27 cellular contexts compared by ENCODE assay signal in genomic region chr2:183081908-183082307, GRCh38. TPM values are rescaled to one million over a fixed set of nuclear protein-coding genes. Genes with fewer than 3 reads are reported as not detected.
DNase-seq lines count a peak whose midpoint lies in the region; ATAC-seq and TF ChIP-seq lines count a peak whose summit lies in the region.
"Had no signal": no experiment of that assay in that cellular context is flagged by ENCODE, and none has a peak within 500 bp of the region (broad histone marks: within the 10 kb centered on the region; RNA-seq: fewer than 3 reads in every experiment).

No MANE protein-coding gene starts in this region.

- ATAC-seq in SK-N-SH treated with all-trans-retinoic acid at 6 μM for 48 hours, result no peak
- ATAC-seq in GM21529 (IDR thresholded peaks at IDR 0.05; ENCODE audit: unreplicated experiment), result no peak
- ATAC-seq: activated T-helper 17 cell treated with anti-CD3 and anti-CD28 coated beads, Interleukin-2, amount 50 U/mL, for 72 hours; body of pancreas; GM12878; left colon; stimulated activated memory B cell treated with anti-CD40 and anti-IgM and Interleukin-4, amounts not matched to agents 10 μg/mL and 1 μg/mL and 100 μg/mL, for 72 hours had no signal

- 44 to 60% (median 54%) methylated on average over 1 of the region's 1 CpG for WGBS in adrenal gland, 4 donors

- intact Hi-C loops in dorsolateral prefrontal cortex (cut with DNase I) (no loop called here), adrenal gland (cut with DNase I) (no loop called here)

- CTCF ChIA-PET in HEK293 (lab: Yijun Ruan, JAX), result no interaction called here

- H3K36me3 ChIP-seq in HEK293 (ENCODE audit: control insufficient read depth in 2 of 2, insufficient read depth in 1 of 2, low read length in 2 of 2) (no peaks in the 10 kb centered on the region), adrenal gland (replicated peaks in 1 of 2) (no peaks in the 10 kb centered on the region)
- H3K36me3 ChIP-seq: thoracic aorta had no signal

- POLR2A ChIA-PET in HEK293 (lab: Yijun Ruan, JAX), result interaction anchor here (0.7 kb wide), 1 partner anchor 30 kb away, joined by 3 read pairs; no protein-coding TSS in a partner anchor

- H3K27me3 ChIP-seq in dorsolateral prefrontal cortex, result no peaks in the 10 kb centered on the region
- no peaks in the 10 kb centered on the region for H3K27me3 ChIP-seq in adrenal gland
- H3K27me3 ChIP-seq: body of pancreas had no signal

- DNase-seq in Ammon's horn (ENCODE audit: low spot score), result peak; percentile 75
- DNase-seq in dorsolateral prefrontal cortex, result peak in 6 of 10 donors; percentile 19 to 73 (median 52)
- DNase-seq in occipital lobe (lab: John Stamatoyannopoulos, UW), result peak; percentile 51
- no peak for DNase-seq in adrenal gland
- DNase-seq: activated naive CD8-positive, alpha-beta T cell treated with anti-CD3 and anti-CD28 coated beads for 36 hours; AML-193; body of pancreas; DMS79 treated with DMSO at 0.1 percent for 48 hours; endodermal cell; HFFc6; left colon; midbrain; NCI-H187 treated with DMSO at 0.1 percent for 48 hours; NCI-H2227 treated with DMSO at 0.1 percent for 48 hours; SHP77 treated with DMSO at 0.1 percent for 48 hours; small intestine; stimulated activated CD4-positive, alpha-beta T cell treated with anti-CD3 and anti-CD28 coated beads, Interleukin-2, amount 100 ng/mL, for 24 hours; T-helper 1 cell had no signal

- H3K4me1 ChIP-seq in HEK293 (ENCODE audit: control insufficient read depth, insufficient read depth, low read length), result peaks cover 5% of the 10 kb centered on the region; the same call in 1 of the 2 replicates
- H3K4me1 ChIP-seq in adrenal gland (replicated peaks in 1 of 2), result peaks cover 4 to 6% of the 10 kb centered on the region in 2 donors

- H3K4me3 ChIP-seq in HEK293 (ENCODE audit: low read depth, low read length), result no peak overlapping the region
- no peak overlapping the region for H3K4me3 ChIP-seq in dorsolateral prefrontal cortex
- no peak overlapping the region for H3K4me3 ChIP-seq in adrenal gland
- H3K4me3 ChIP-seq: body of pancreas, GM12878, heart left ventricle, thoracic aorta had no signal

- H3K9me3 ChIP-seq in HEK293 (ENCODE audit: control insufficient read depth, insufficient read depth, low read depth, low read length) (no peaks in the 10 kb centered on the region), adrenal gland (replicated peaks in 1 of 3) (no peaks in the 10 kb centered on the region)
- H3K9me3 ChIP-seq: body of pancreas, heart left ventricle, thoracic aorta had no signal

- no peak overlapping the region for H3K27ac ChIP-seq in HEK293 (ENCODE audit: extremely low read depth, low read depth, low read length)
- H3K27ac ChIP-seq in dorsolateral prefrontal cortex, result peak overlapping the region in 9 of 59 donors; percentile 9 to 63 (median 39)
- H3K27ac ChIP-seq in adrenal gland, result no peak overlapping the region
- H3K27ac ChIP-seq: body of pancreas, KMS-11, thoracic aorta had no signal

- TF ChIP-seq POLR2A in adrenal gland (IDR thresholded peaks at IDR 0.05), result no peak

- TF ChIP-seq CTCF in HEK293 (tag by site-specific recombination; IDR thresholded peaks at IDR 0.05), result no peak
- no peak for TF ChIP-seq CTCF in dorsolateral prefrontal cortex (IDR thresholded peaks at IDR 0.05 in 54 of 56, conservative IDR thresholded peaks at IDR 0.05 in 2 of 56; ENCODE audit: low read depth in 1 of 56, partially characterized antibody in 56 of 56)
- no peak for TF ChIP-seq CTCF in adrenal gland (IDR thresholded peaks at IDR 0.05)

TF ChIP-seq in HEK293, 187 proteins besides CTCF, POLR2A, EP300 and RAD21:
- TF ChIP-seq ZFHX2 (tag by site-specific recombination; conservative IDR thresholded peaks at IDR 0.05) (peak; percentile 45), EGR2 (tag by site-specific recombination; IDR thresholded peaks at IDR 0.05; ENCODE audit: low read depth) (peak; percentile 31; the same call in 1 of the 2 replicates), PRDM6 (tag by site-specific recombination; IDR thresholded peaks at IDR 0.05) (0 out of 2 replicates have a peak, but pooled peaks have one; percentile 29), ZNF654 (tag by site-specific recombination; IDR thresholded peaks at IDR 0.05; ENCODE audit: low read depth) (no peak), ZNF266 (tag by site-specific recombination; IDR thresholded peaks at IDR 0.05; ENCODE audit: low read depth) (no peak)

TF ChIP-seq in SK-N-SH treated with all-trans-retinoic acid at 6 μM for 48 hours, 23 proteins besides CTCF, POLR2A, EP300 and RAD21:
- no peak for TF ChIP-seq PATZ1 (CRISPR knock-in tag; IDR thresholded peaks at IDR 0.05; ENCODE audit: borderline replicate concordance)
- TF ChIP-seq PPARA (CRISPR knock-in tag; IDR thresholded peaks at IDR 0.05; ENCODE audit: borderline replicate concordance), result no peak
- TF ChIP-seq GLIS3 (CRISPR knock-in tag; IDR thresholded peaks at IDR 0.05), result no peak
- TF ChIP-seq TCF4 (CRISPR knock-in tag; IDR thresholded peaks at IDR 0.05; ENCODE audit: borderline replicate concordance), result no peak
- TF ChIP-seq ZFP3 (CRISPR knock-in tag; IDR thresholded peaks at IDR 0.05), result no peak
- no peak for TF ChIP-seq ZC3H10 (CRISPR knock-in tag; IDR thresholded peaks at IDR 0.05)
- no peak for TF ChIP-seq ARNTL (CRISPR knock-in tag; IDR thresholded peaks at IDR 0.05; ENCODE audit: borderline replicate concordance, low read depth)
- TF ChIP-seq RARB (CRISPR knock-in tag; IDR thresholded peaks at IDR 0.05), result no peak
- TF ChIP-seq CREB5 (CRISPR knock-in tag; IDR thresholded peaks at IDR 0.05; ENCODE audit: low read depth), result no peak
- no peak for TF ChIP-seq ISL1 (CRISPR knock-in tag; IDR thresholded peaks at IDR 0.05)

RNA-seq across cellular contexts. Expression of gene DUSP19, which starts 3.4 kb away (rescaled TPM):
- total RNA-seq in dorsolateral prefrontal cortex (10 to 100 TPM in 82 of 120 experiments, 1 to 10 TPM in 38; 5.2 to 20.4 (median 11.3) TPM), occipital lobe (19.3 TPM), adrenal gland (10 to 100 TPM in 1 of 8 donors, 1 to 10 TPM in 7; 2.4 to 10.0 (median 4.9) TPM)
- polyA plus RNA-seq in adrenal gland, result 1 to 10 TPM in 2 of 3 donors, under 1 TPM in 1; 0.81 to 3.5 (median 1.0) TPM

RNA-seq across cellular contexts. Expression of gene NUP35, which starts 42.3 kb away (rescaled TPM):
- 10 to 100 TPM; 10.5 to 27.4 (median 17.8) TPM for total RNA-seq in dorsolateral prefrontal cortex
- 58.6 TPM for total RNA-seq in occipital lobe
- total RNA-seq in adrenal gland, result 10 to 100 TPM in 6 of 8 donors, 1 to 10 TPM in 2; 6.9 to 19.4 (median 16.2) TPM
- 10 to 100 TPM in 1 of 3 donors, 1 to 10 TPM in 2; 6.2 to 27.8 (median 8.6) TPM for polyA plus RNA-seq in adrenal gland

RNA-seq across cellular contexts. Expression of gene NCKAP1, which starts 43.7 kb away (rescaled TPM):
- total RNA-seq in dorsolateral prefrontal cortex (100 to 1,000 TPM; 121 to 310 (median 210) TPM), occipital lobe (244 TPM), adrenal gland (100 to 1,000 TPM in 4 of 8 donors, 10 to 100 TPM in 4; 76.8 to 134 (median 104) TPM)
- 100 to 1,000 TPM in 1 of 3 donors, 10 to 100 TPM in 2; 26.8 to 113 (median 26.9) TPM for polyA plus RNA-seq in adrenal gland

Comparison
In these comparisons a context has a peak if more than half of its experiments do, and no peak if none do; other contexts are left out.
1. DNase-seq: peak in Ammon's horn (single experiment), dorsolateral prefrontal cortex (6 of 10) and occipital lobe (single experiment); none in adrenal gland (0 of 7).